14 cellular contexts compared by ENCODE assay signal in genomic region chr21:21029159-21029558, GRCh38. TPM values are rescaled to one million over a fixed set of nuclear protein-coding genes. Genes with fewer than 3 reads are reported as not detected.
DNase-seq lines count a peak whose midpoint lies in the region; ATAC-seq lines count a peak whose summit lies in the region.
"Had no signal": no experiment of that assay in that cellular context is flagged by ENCODE, and none has a peak within 500 bp of the region (broad histone marks: within the 10 kb centered on the region; RNA-seq: fewer than 3 reads in every experiment).

No MANE protein-coding gene starts in this region.

- no peak for ATAC-seq in GM19023 (IDR thresholded peaks at IDR 0.05; ENCODE audit: unreplicated experiment)
- ATAC-seq: left lung, Right ventricle myocardium inferior had no signal

- peak; percentile 40 for DNase-seq in H4 (ENCODE audit: low spot score)
- DNase-seq in NCI-H446 treated with DMSO at 0.1 percent for 48 hours (lab: John Stamatoyannopoulos, UW) = peak; percentile 10
- peak; percentile 68 for DNase-seq in SKM-1 (lab: John Stamatoyannopoulos, UW; ENCODE audit: unreplicated experiment)
- peak; percentile 65 for DNase-seq in globus pallidus (ENCODE audit: low spot score)
- no peak for DNase-seq in stimulated activated CD4-positive, alpha-beta T cell treated with anti-CD3 and anti-CD28 coated beads, Interleukin-12 subunit alpha, Interleukin-12 subunit beta, amount 100 ng/mL, for 4 hours
- DNase-seq in stimulated activated CD4-positive, alpha-beta T cell treated with anti-CD3 and anti-CD28 coated beads, Interleukin-1b, Interleukin-23, amount 100 ng/mL, for 48 hours = no peak
- no peak for DNase-seq in DMS114 treated with DMSO at 0.1 percent for 48 hours (lab: John Stamatoyannopoulos, UW; ENCODE audit: unreplicated experiment)
- DNase-seq: dorsolateral prefrontal cortex, esophagus squamous epithelium, left lung, NCI-H2227 treated with DMSO at 0.1 percent for 48 hours, tibial artery had no signal

RNA-seq across cellular contexts. Expression of gene NCAM2, which starts 30.9 kb away (rescaled TPM):
- 7.1 and 9.8 TPM in 2 replicates for total RNA-seq in H4 (2014; rRNA removed; shearing (Covaris generic))

Comparison
In these comparisons a context has a peak if more than half of its experiments do, and no peak if none do; other contexts are left out.
1. DNase-seq: peak in H4 (single experiment), NCI-H446 treated with DMSO at 0.1 percent for 48 hours (single experiment), SKM-1 (single experiment) and globus pallidus (single experiment); none in stimulated activated CD4-positive, alpha-beta T cell treated with anti-CD3 and anti-CD28 coated beads, Interleukin-12 subunit alpha, Interleukin-12 subunit beta, amount 100 ng/mL, for 4 hours (single experiment), stimulated activated CD4-positive, alpha-beta T cell treated with anti-CD3 and anti-CD28 coated beads, Interleukin-1b, Interleukin-23, amount 100 ng/mL, for 48 hours (single experiment) and DMS114 treated with DMSO at 0.1 percent for 48 hours (single experiment).